8 cellular contexts compared by ENCODE assay signal in genomic region chr9:36401179-36401740, GRCh38. TPM values are rescaled to one million over a fixed set of nuclear protein-coding genes. Genes with fewer than 3 reads are reported as not detected.
DNase-seq lines count a peak whose midpoint lies in the region; ATAC-seq, FAIRE-seq and TF ChIP-seq lines count a peak whose summit lies in the region.

No MANE protein-coding gene starts in this region.

- TF ChIP-seq CTCF in astrocyte (IDR thresholded peaks at IDR 0.05; ENCODE audit: insufficient read depth, low read depth, low read length) (no peak), hepatocyte (IDR thresholded peaks at IDR 0.05; ENCODE audit: poor library complexity) (no peak)

- H3K27ac ChIP-seq in astrocyte (ENCODE audit: low read depth, low read length) (peak overlapping the region; percentile 83), hepatocyte (peak overlapping the region; percentile 95)

- H3K27me3 ChIP-seq in astrocyte (ENCODE audit: insufficient read depth, low read length), result no peaks in the 10 kb centered on the region
- H3K27me3 ChIP-seq in hepatocyte, result no peaks in the 10 kb centered on the region

- peak overlapping the region; percentile 95 for H3K9ac ChIP-seq in astrocyte (ENCODE audit: low read length)

- H3K9me3 ChIP-seq in astrocyte (ENCODE audit: insufficient read depth, low read depth, low read length), result no peaks in the 10 kb centered on the region
- no peaks in the 10 kb centered on the region for H3K9me3 ChIP-seq in hepatocyte (ENCODE audit: low read depth)

- H3K36me3 ChIP-seq in astrocyte (ENCODE audit: insufficient read depth, low read length) (no peaks in the 10 kb centered on the region), hepatocyte (replicated peaks; ENCODE audit: insufficient read depth, low read depth) (no peaks in the 10 kb centered on the region)

- WGBS in hepatocyte (ENCODE audit: low lambda C conversion rate, missing lambda C conversion rate), result 8% methylated on average over 10 of the region's 32 CpGs

- H3K4me3 ChIP-seq in astrocyte (ENCODE audit: insufficient read depth, low read depth, low read length) (peak overlapping the region; percentile 84), hepatocyte (peak overlapping the region; percentile 92)

- H3K4me2 ChIP-seq in astrocyte (ENCODE audit: low read length) (peak overlapping the region; percentile 96), hepatocyte (peak overlapping the region; percentile 93)

- H3K4me3 Mint-ChIP-seq in astrocyte (ENCODE audit: unreplicated experiment), result peak overlapping the region; percentile 86

- peak; percentile 86 for DNase-seq in DMS53 (lab: John Stamatoyannopoulos, UW)
- DNase-seq in NOMO-1 treated with DMSO at 0.1 percent for 48 hours (lab: John Stamatoyannopoulos, UW; ENCODE audit: unreplicated experiment), result peak; percentile 55
- DNase-seq in astrocyte (ENCODE audit: low read depth), result peak; percentile 42
- peak; percentile 90 for DNase-seq in hepatocyte (ENCODE audit: low spot score)
- peak; percentile 56 for DNase-seq in renal cortical epithelial cell (ENCODE audit: low read depth)
- DNase-seq in ureter (ENCODE audit: low spot score), result no peak

- ATAC-seq in GM19324 (IDR thresholded peaks at IDR 0.05; ENCODE audit: low FRiP score, unreplicated experiment) (peak; percentile 75), HG03175 (IDR thresholded peaks at IDR 0.05; ENCODE audit: unreplicated experiment) (peak; percentile 61)

- peak overlapping the region; percentile 56 for H3K27ac Mint-ChIP-seq in astrocyte (ENCODE audit: unreplicated experiment)

- peak overlapping the region; percentile 83 for H2AFZ ChIP-seq in astrocyte (ENCODE audit: low read depth, low read length)
- H2AFZ ChIP-seq in hepatocyte, result peak overlapping the region; percentile 88

- peaks cover 21% of the 10 kb centered on the region for H3K4me1 Mint-ChIP-seq in astrocyte (ENCODE audit: low read depth, unreplicated experiment)

- no peaks in the 10 kb centered on the region for H3K9me2 ChIP-seq in hepatocyte (replicated peaks; ENCODE audit: insufficient read depth)

- H3K36me3 Mint-ChIP-seq in astrocyte (ENCODE audit: low read depth, unreplicated experiment), result no peaks in the 10 kb centered on the region

- FAIRE-seq in astrocyte (lab: Jason Lieb, UNC), result no peak

- H3K79me2 ChIP-seq in astrocyte (ENCODE audit: insufficient read depth, low read length), result peaks cover 48% of the 10 kb centered on the region
- peaks cover 50% of the 10 kb centered on the region for H3K79me2 ChIP-seq in hepatocyte

- H3K4me1 ChIP-seq in astrocyte (ENCODE audit: insufficient read depth, low read length), result peaks cover 16% of the 10 kb centered on the region
- peaks cover 17% of the 10 kb centered on the region for H3K4me1 ChIP-seq in hepatocyte (ENCODE audit: insufficient read depth)

- no peaks in the 10 kb centered on the region for H3K27me3 Mint-ChIP-seq in astrocyte (ENCODE audit: low read depth, unreplicated experiment)

- no peaks in the 10 kb centered on the region for H3K9me3 Mint-ChIP-seq in astrocyte (ENCODE audit: unreplicated experiment)

- H4K20me1 ChIP-seq in astrocyte (ENCODE audit: insufficient read depth, low read length) (peaks cover 28% of the 10 kb centered on the region), hepatocyte (ENCODE audit: insufficient read depth, poor library complexity, severe bottlenecking) (peaks cover 27% of the 10 kb centered on the region)

RNA-seq across cellular contexts. Expression of gene RNF38, which starts 1.2 kb away (rescaled TPM):
- total RNA-seq in astrocyte (35.3 and 39.6 TPM in 2 replicates), hepatocyte (23.7 and 25.7 TPM in 2 replicates), renal cortical epithelial cell (12.0 and 47.3 TPM in 2 replicates), ureter (54.4 TPM)
- polyA plus RNA-seq in hepatocyte, result 8.1 and 8.7 TPM in 2 replicates
